Comparison of ENCODE assay signal across 8 cellular contexts in genomic region chr1:246428542-246429308, GRCh38.
DNase-seq lines count a peak whose midpoint lies in the region; ATAC-seq and TF ChIP-seq lines count a peak whose summit lies in the region.

No MANE protein-coding gene starts in this region.

- H3K36me3 ChIP-seq in GM06990 (ENCODE audit: control insufficient read depth, insufficient read depth, low read length) (no peaks in the 10 kb centered on the region), Loucy (ENCODE audit: insufficient read depth, low read length) (no peaks in the 10 kb centered on the region; the same call in 1 of the 2 replicates), trophoblast cell (ENCODE audit: control insufficient read depth in 1 of 2, insufficient read depth in 2 of 2, low read length in 2 of 2) (no peaks in the 10 kb centered on the region), WERI-Rb-1 (no peaks in the 10 kb centered on the region)

- H3K79me2 ChIP-seq in Loucy (ENCODE audit: insufficient read depth, low read length), result peaks cover 24% of the 10 kb centered on the region
- H3K79me2 ChIP-seq in trophoblast cell (ENCODE audit: control insufficient read depth, insufficient read depth, low read length, poor library complexity), result no peaks in the 10 kb centered on the region

- H3K18ac ChIP-seq in trophoblast cell (ENCODE audit: low read length), result no peak overlapping the region

- DNase-seq in GM06990 (ENCODE audit: extremely low read depth, insufficient read length) (peak; percentile 33), astrocyte of the spinal cord (ENCODE audit: low read depth, low spot score) (peak; percentile 96), trophoblast cell (peak; percentile 34 to 46), WERI-Rb-1 (no peak), posterior cingulate gyrus (no peak), CD1c-positive myeloid dendritic cell (ENCODE audit: extremely low spot score) (no peak)

- no CpG with 5 or more reads among the region's 9 CpGs for WGBS in trophoblast cell (ENCODE audit: extremely low coverage, insufficient coverage, insufficient read length)

- H3K9ac ChIP-seq in Loucy (ENCODE audit: low read depth, low read length, poor library complexity, severe bottlenecking) (peak overlapping the region; percentile 68), trophoblast cell (ENCODE audit: low read length) (no peak overlapping the region)

- no peaks in the 10 kb centered on the region for H3K79me1 ChIP-seq in trophoblast cell (ENCODE audit: low read length)

- H3K4me2 ChIP-seq in Loucy (ENCODE audit: low read depth, low read length, poor library complexity, severe bottlenecking) (peak overlapping the region; percentile 64), trophoblast cell (ENCODE audit: low read length) (no peak overlapping the region)

- H2AFZ ChIP-seq in Loucy (ENCODE audit: low read length) (peak overlapping the region; percentile 21; the same call in 1 of the 2 replicates), trophoblast cell (ENCODE audit: insufficient read depth, low read length, poor library complexity) (no peak overlapping the region)

- H2BK120ac ChIP-seq in trophoblast cell (ENCODE audit: insufficient read depth, low read length, poor library complexity), result no peak overlapping the region

- H3K27me3 ChIP-seq in GM06990 (replicated peaks; ENCODE audit: control insufficient read depth, insufficient read depth, low read length) (no peaks in the 10 kb centered on the region), Loucy (ENCODE audit: insufficient read depth, low read length, poor library complexity, severe bottlenecking) (no peaks in the 10 kb centered on the region), trophoblast cell (ENCODE audit: insufficient read depth, low read length) (no peaks in the 10 kb centered on the region), WERI-Rb-1 (ENCODE audit: insufficient read depth, low read depth, severe bottlenecking) (no peaks in the 10 kb centered on the region)

- H3K4ac ChIP-seq in trophoblast cell (ENCODE audit: low read depth, low read length), result no peak overlapping the region

- peak overlapping the region; percentile 50 for H2BK12ac ChIP-seq in trophoblast cell (ENCODE audit: low read length)

- H4K91ac ChIP-seq in trophoblast cell (ENCODE audit: low read depth, low read length), result no peak overlapping the region

- no peak overlapping the region for H3K23ac ChIP-seq in trophoblast cell (ENCODE audit: low read length)

- H2AK5ac ChIP-seq in trophoblast cell (ENCODE audit: low read length), result no peak overlapping the region

- H3K9me3 ChIP-seq in Loucy (ENCODE audit: insufficient read depth, low read depth, low read length), result peaks cover 3% of the 10 kb centered on the region; the same call in 1 of the 2 replicates
- H3K9me3 ChIP-seq in trophoblast cell (ENCODE audit: insufficient read depth, low read depth, low read length), result no peaks in the 10 kb centered on the region
- no peaks in the 10 kb centered on the region for H3K9me3 ChIP-seq in WERI-Rb-1 (ENCODE audit: severe bottlenecking)

- H4K20me1 ChIP-seq in Loucy (ENCODE audit: insufficient read depth, low read length, poor library complexity, severe bottlenecking), result no peaks in the 10 kb centered on the region

- H3K9me2 ChIP-seq in Loucy (replicated peaks; ENCODE audit: low read depth, low read length), result no peaks in the 10 kb centered on the region

- H4K8ac ChIP-seq in trophoblast cell (ENCODE audit: low read depth, low read length), result no peak overlapping the region

- peaks cover 11% of the 10 kb centered on the region for H3F3A ChIP-seq in Loucy (ENCODE audit: low read depth)

- intact Hi-C loops in posterior cingulate gyrus (cut with DNase I), result no loop called here

- H3K27ac ChIP-seq in trophoblast cell (ENCODE audit: low read depth, low read length) (no peak overlapping the region), WERI-Rb-1 (no peak overlapping the region)

- H3K4me1 ChIP-seq in Loucy (ENCODE audit: insufficient read depth, low read length, poor library complexity, severe bottlenecking), result peaks cover 47% of the 10 kb centered on the region
- H3K4me1 ChIP-seq in trophoblast cell (ENCODE audit: control insufficient read depth in 1 of 2, insufficient read depth in 2 of 2, low read length in 2 of 2), result peaks cover 6 to 9% of the 10 kb centered on the region in 2 experiments

- no peak for ATAC-seq in GM21360 (IDR thresholded peaks at IDR 0.05; ENCODE audit: unreplicated experiment)

- TF ChIP-seq CTCF in GM06990 (IDR thresholded peaks at IDR 0.05; ENCODE audit: insufficient read depth, low read length, poor library complexity, severe bottlenecking) (no peak), Loucy (conservative IDR thresholded peaks at IDR 0.05; ENCODE audit: low read length) (no peak), astrocyte of the spinal cord (IDR thresholded peaks at IDR 0.05; ENCODE audit: low read depth, low read length) (no peak), WERI-Rb-1 (IDR thresholded peaks at IDR 0.05; ENCODE audit: low read depth, low read length) (no peak)

- H3K4me3 ChIP-seq in GM06990 (replicated peaks; ENCODE audit: low read depth, low read length), result no peak overlapping the region
- H3K4me3 ChIP-seq in Loucy (ENCODE audit: low read length, poor library complexity, severe bottlenecking), result peak overlapping the region; percentile 38
- no peak overlapping the region for H3K4me3 ChIP-seq in astrocyte of the spinal cord (ENCODE audit: low read depth, low read length)
- no peak overlapping the region for H3K4me3 ChIP-seq in trophoblast cell (ENCODE audit: low read depth, low read length)
- H3K4me3 ChIP-seq in WERI-Rb-1 (ENCODE audit: low read depth, low read length), result no peak overlapping the region

- H3K14ac ChIP-seq in trophoblast cell (ENCODE audit: low read length), result no peak overlapping the region

- no peak overlapping the region for H2BK5ac ChIP-seq in trophoblast cell (ENCODE audit: low read depth, low read length, poor library complexity)

- in situ Hi-C loops in astrocyte of the spinal cord (cut with HindIII; ENCODE audit: low sequenced_read_pairs), result no loop called here

- H4K12ac ChIP-seq in trophoblast cell (ENCODE audit: low read depth, low read length), result no peak overlapping the region

Comparison
In these comparisons a context has a peak if more than half of its experiments do, and no peak if none do; other contexts are left out.
1. DNase-seq: peak in GM06990 (single experiment), astrocyte of the spinal cord (single experiment) and trophoblast cell (2 of 2); none in WERI-Rb-1 (single experiment), posterior cingulate gyrus (0 of 10) and CD1c-positive myeloid dendritic cell (single experiment).